In genomic region chr17:39450847-39451581, GRCh38 we compare ENCODE assay signal across 1 cellular context.
A peak's percentile ranks its signal among the peaks of the same experiment; 100 is the strongest.
TF ChIP-seq lines count a peak whose summit lies in the region.

A gene with protein sequence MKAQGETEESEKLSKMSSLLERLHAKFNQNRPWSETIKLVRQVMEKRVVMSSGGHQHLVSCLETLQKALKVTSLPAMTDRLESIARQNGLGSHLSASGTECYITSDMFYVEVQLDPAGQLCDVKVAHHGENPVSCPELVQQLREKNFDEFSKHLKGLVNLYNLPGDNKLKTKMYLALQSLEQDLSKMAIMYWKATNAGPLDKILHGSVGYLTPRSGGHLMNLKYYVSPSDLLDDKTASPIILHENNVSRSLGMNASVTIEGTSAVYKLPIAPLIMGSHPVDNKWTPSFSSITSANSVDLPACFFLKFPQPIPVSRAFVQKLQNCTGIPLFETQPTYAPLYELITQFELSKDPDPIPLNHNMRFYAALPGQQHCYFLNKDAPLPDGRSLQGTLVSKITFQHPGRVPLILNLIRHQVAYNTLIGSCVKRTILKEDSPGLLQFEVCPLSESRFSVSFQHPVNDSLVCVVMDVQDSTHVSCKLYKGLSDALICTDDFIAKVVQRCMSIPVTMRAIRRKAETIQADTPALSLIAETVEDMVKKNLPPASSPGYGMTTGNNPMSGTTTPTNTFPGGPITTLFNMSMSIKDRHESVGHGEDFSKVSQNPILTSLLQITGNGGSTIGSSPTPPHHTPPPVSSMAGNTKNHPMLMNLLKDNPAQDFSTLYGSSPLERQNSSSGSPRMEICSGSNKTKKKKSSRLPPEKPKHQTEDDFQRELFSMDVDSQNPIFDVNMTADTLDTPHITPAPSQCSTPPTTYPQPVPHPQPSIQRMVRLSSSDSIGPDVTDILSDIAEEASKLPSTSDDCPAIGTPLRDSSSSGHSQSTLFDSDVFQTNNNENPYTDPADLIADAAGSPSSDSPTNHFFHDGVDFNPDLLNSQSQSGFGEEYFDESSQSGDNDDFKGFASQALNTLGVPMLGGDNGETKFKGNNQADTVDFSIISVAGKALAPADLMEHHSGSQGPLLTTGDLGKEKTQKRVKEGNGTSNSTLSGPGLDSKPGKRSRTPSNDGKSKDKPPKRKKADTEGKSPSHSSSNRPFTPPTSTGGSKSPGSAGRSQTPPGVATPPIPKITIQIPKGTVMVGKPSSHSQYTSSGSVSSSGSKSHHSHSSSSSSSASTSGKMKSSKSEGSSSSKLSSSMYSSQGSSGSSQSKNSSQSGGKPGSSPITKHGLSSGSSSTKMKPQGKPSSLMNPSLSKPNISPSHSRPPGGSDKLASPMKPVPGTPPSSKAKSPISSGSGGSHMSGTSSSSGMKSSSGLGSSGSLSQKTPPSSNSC (N-terminal part only) (minus strand): TSS chr17:39451263. CDS start chr17:39451062, 201 bp downstream.

TF ChIP-seq in HepG2, 621 proteins besides CTCF, POLR2A, EP300 and RAD21 (continued from another document and continues in another):
- TF ChIP-seq, protein P1, sequence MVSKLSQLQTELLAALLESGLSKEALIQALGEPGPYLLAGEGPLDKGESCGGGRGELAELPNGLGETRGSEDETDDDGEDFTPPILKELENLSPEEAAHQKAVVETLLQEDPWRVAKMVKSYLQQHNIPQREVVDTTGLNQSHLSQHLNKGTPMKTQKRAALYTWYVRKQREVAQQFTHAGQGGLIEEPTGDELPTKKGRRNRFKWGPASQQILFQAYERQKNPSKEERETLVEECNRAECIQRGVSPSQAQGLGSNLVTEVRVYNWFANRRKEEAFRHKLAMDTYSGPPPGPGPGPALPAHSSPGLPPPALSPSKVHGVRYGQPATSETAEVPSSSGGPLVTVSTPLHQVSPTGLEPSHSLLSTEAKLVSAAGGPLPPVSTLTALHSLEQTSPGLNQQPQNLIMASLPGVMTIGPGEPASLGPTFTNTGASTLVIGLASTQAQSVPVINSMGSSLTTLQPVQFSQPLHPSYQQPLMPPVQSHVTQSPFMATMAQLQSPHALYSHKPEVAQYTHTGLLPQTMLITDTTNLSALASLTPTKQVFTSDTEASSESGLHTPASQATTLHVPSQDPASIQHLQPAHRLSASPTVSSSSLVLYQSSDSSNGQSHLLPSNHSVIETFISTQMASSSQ (IDR thresholded peaks at IDR 0.05; ENCODE audit: low read depth): no peak
- TF ChIP-seq, protein P1 (CRISPR knock-in tag; IDR thresholded peaks at IDR 0.05; ENCODE audit: borderline replicate concordance): peak; percentile 83; the same call in 1 of the 2 replicates
- TF ChIP-seq KAT8 (CRISPR knock-in tag; IDR thresholded peaks at IDR 0.05): peak; percentile 93
- TF ChIP-seq PHF8 (CRISPR knock-in tag; IDR thresholded peaks at IDR 0.05): peak; percentile 80
- peak; percentile 58; the same call in 1 of the 2 replicates for TF ChIP-seq SALL2 (CRISPR knock-in tag; IDR thresholded peaks at IDR 0.05)
- TF ChIP-seq SIN3A (IDR thresholded peaks at IDR 0.05; ENCODE audit: borderline replicate concordance, low read depth, low read length): peak; percentile 58
- TF ChIP-seq YEATS2 (CRISPR knock-in tag; IDR thresholded peaks at IDR 0.05; ENCODE audit: borderline replicate concordance): peak; percentile 96
- TF ChIP-seq HMGXB3 (CRISPR knock-in tag; IDR thresholded peaks at IDR 0.05; ENCODE audit: borderline replicate concordance): peak; percentile 73; the same call in 1 of the 2 replicates
- TF ChIP-seq CCAR2 (optimal IDR thresholded peaks at IDR 0.05; ENCODE audit: low read depth, low read length): no peak
- no peak for TF ChIP-seq ZFP1 (CRISPR knock-in tag; IDR thresholded peaks at IDR 0.05)
- TF ChIP-seq ZNF784 (CRISPR knock-in tag; IDR thresholded peaks at IDR 0.05; ENCODE audit: borderline replicate concordance): peak; percentile 80; the same call in 1 of the 2 replicates
- TF ChIP-seq, protein P2, sequence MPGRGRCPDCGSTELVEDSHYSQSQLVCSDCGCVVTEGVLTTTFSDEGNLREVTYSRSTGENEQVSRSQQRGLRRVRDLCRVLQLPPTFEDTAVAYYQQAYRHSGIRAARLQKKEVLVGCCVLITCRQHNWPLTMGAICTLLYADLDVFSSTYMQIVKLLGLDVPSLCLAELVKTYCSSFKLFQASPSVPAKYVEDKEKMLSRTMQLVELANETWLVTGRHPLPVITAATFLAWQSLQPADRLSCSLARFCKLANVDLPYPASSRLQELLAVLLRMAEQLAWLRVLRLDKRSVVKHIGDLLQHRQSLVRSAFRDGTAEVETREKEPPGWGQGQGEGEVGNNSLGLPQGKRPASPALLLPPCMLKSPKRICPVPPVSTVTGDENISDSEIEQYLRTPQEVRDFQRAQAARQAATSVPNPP (CRISPR knock-in tag; IDR thresholded peaks at IDR 0.05): no peak
- TF ChIP-seq, protein P3, sequence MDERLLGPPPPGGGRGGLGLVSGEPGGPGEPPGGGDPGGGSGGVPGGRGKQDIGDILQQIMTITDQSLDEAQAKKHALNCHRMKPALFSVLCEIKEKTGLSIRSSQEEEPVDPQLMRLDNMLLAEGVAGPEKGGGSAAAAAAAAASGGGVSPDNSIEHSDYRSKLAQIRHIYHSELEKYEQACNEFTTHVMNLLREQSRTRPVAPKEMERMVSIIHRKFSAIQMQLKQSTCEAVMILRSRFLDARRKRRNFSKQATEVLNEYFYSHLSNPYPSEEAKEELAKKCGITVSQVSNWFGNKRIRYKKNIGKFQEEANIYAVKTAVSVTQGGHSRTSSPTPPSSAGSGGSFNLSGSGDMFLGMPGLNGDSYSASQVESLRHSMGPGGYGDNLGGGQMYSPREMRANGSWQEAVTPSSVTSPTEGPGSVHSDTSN (CRISPR knock-in tag; IDR thresholded peaks at IDR 0.05): no peak
- no peak for TF ChIP-seq ELF4 (CRISPR knock-in tag; IDR thresholded peaks at IDR 0.05; ENCODE audit: borderline replicate concordance)
- peak; percentile 84; the same call in 1 of the 2 replicates for TF ChIP-seq NFAT5 (CRISPR knock-in tag; IDR thresholded peaks at IDR 0.05)
- 0 out of 2 replicates have a peak, but pooled peaks have one; percentile 32 for TF ChIP-seq MEIS1 (CRISPR knock-in tag; IDR thresholded peaks at IDR 0.05; ENCODE audit: borderline replicate concordance)
- no peak for TF ChIP-seq ATF7 (IDR thresholded peaks at IDR 0.05)
- TF ChIP-seq ATF7 (CRISPR knock-in tag; IDR thresholded peaks at IDR 0.05): peak; percentile 27; the same call in 1 of the 2 replicates
- TF ChIP-seq PITX1 (CRISPR knock-in tag; IDR thresholded peaks at IDR 0.05): peak; percentile 60; the same call in 1 of the 2 replicates
- peak; percentile 59; the same call in 1 of the 2 replicates for TF ChIP-seq CCDC6 (CRISPR knock-in tag; IDR thresholded peaks at IDR 0.05)
- TF ChIP-seq, protein P4, sequence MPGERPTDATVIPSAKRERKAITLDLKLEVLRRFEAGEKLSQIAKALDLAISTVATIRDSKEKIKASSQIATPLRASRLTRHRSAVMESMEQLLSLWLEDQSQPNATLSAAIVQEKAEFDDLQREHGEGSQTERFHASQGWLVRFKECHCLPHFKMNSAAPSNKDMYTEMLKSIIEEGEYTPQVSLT (CRISPR knock-in tag; IDR thresholded peaks at IDR 0.05; ENCODE audit: borderline replicate concordance, low read depth): no peak
- peak; percentile 20 for TF ChIP-seq ZNF781 (CRISPR knock-in tag; IDR thresholded peaks at IDR 0.05; ENCODE audit: borderline replicate concordance, not compliant biosample characterization)
- TF ChIP-seq SOX6 (IDR thresholded peaks at IDR 0.05): no peak
- peak; percentile 69 for TF ChIP-seq SOX6 (CRISPR knock-in tag; IDR thresholded peaks at IDR 0.05)
